ENCODE assay signal across 22 cellular contexts in the genomic region with DNA sequence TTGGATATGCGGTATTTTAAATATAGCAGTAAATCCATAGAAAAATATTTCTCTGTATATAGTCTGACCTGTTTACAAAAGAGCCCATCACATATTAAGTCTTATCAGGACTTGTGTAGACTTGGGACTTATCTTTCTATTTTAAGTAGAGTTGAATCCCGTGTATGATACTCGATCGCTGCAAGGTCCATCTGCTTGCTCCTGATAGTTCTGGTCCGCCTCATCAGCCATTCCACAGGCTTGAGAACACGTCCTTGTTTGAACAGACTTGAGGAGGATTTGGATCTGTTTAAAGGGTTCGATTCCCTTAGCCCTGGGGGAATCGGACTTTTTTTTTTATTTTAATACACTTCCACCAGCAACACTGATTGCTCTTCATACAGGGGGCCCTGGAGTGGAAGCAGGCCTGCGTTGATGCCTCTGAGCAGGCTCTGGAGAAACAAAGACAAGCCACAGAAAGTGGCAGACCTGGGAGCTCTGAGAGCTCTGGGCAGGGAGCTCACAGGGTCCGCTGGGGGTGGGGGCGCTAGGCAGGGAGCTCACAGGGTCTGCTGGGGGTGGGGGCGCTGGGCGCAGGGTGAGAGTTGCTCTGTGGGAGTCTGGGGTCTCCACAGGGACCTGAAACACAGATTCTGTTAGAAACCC.
A peak's percentile ranks its signal among the peaks of the same experiment; 100 is the strongest.
DNase-seq lines count a peak whose midpoint lies in the region; ATAC-seq, FAIRE-seq and TF ChIP-seq lines count a peak whose summit lies in the region.
"Had no signal": no experiment of that assay in that cellular context is flagged by ENCODE, and none has a peak within 500 bp of the region (broad histone marks: within the 10 kb centered on the region; RNA-seq: fewer than 3 reads in every experiment).

No MANE protein-coding gene starts in this region.

- H4K20me1 ChIP-seq in K562 (replicated peaks; ENCODE audit: control insufficient read depth, insufficient read depth, low read length): no peaks in the 10 kb centered on the region

- no peaks in the 10 kb centered on the region for H3K27me3 Mint-ChIP-seq in stimulated activated naive CD8-positive, alpha-beta T cell treated with anti-CD3 and anti-CD28 coated beads, Interleukin-15, amount 100 ng/mL, for 72 hours
- no peaks in the 10 kb centered on the region for H3K27me3 Mint-ChIP-seq in mesothelial cell of epicardium (ENCODE audit: low read depth)
- H3K27me3 Mint-ChIP-seq in type B pancreatic cell: no peaks in the 10 kb centered on the region

- H2AFZ ChIP-seq in K562 (ENCODE audit: low read depth, low read length): no peak overlapping the region

- WGBS in K562 (ENCODE audit: insufficient coverage, low coverage, missing lambda C conversion rate): under 1% methylated on average over 11 of the region's 13 CpGs

- H3K9me3 ChIP-seq in K562 (replicated peaks; ENCODE audit: control insufficient read depth, insufficient read depth, low read depth, low read length): no peaks in the 10 kb centered on the region
- H3K9me3 ChIP-seq: colonic mucosa, SJSA1, thyroid gland had no signal

- H3K27ac Mint-ChIP-seq in stimulated activated naive CD8-positive, alpha-beta T cell treated with anti-CD3 and anti-CD28 coated beads, Interleukin-15, amount 100 ng/mL, for 72 hours: peak overlapping the region in 1 of 2 donors; percentile 78
- H3K27ac Mint-ChIP-seq in mesothelial cell of epicardium (peak overlapping the region; percentile 3), type B pancreatic cell (no peak overlapping the region)
- H3K27ac Mint-ChIP-seq: IgD-negative memory B cell had no signal

- ATAC-seq in stimulated activated naive CD8-positive, alpha-beta T cell treated with anti-CD3 and anti-CD28 coated beads, Interleukin-15, amount 100 ng/mL, for 72 hours: peak; percentile 63
- no peak for ATAC-seq in stimulated activated naive CD8-positive, alpha-beta T cell treated with anti-CD3 and anti-CD28 coated beads, Interleukin-15, Interleukin-2, amounts not matched to agents 100 U/mL and 50 U/mL, for 24 hours
- ATAC-seq in K562 (no peak), GM21786 (IDR thresholded peaks at IDR 0.05; ENCODE audit: unreplicated experiment) (no peak), HG03469 (IDR thresholded peaks at IDR 0.05; ENCODE audit: unreplicated experiment) (no peak)

- H3K4me3 Mint-ChIP-seq in stimulated activated naive CD8-positive, alpha-beta T cell treated with anti-CD3 and anti-CD28 coated beads, Interleukin-15, amount 100 ng/mL, for 72 hours: peak overlapping the region; percentile 69
- H3K4me3 Mint-ChIP-seq in mesothelial cell of epicardium: no peak overlapping the region
- H3K4me3 Mint-ChIP-seq in type B pancreatic cell: no peak overlapping the region
- H3K4me3 Mint-ChIP-seq: IgD-negative memory B cell had no signal

- TF ChIP-seq EP300 in K562 (IDR thresholded peaks at IDR 0.05; ENCODE audit: low read length): no peak

- no peak for FAIRE-seq in K562 (lab: Jason Lieb, UNC)
- FAIRE-seq: endothelial cell of umbilical vein, G401.6 had no signal

- no peak for TF ChIP-seq CTCF in K562 (IDR thresholded peaks at IDR 0.05 in 2 of 3, conservative IDR thresholded peaks at IDR 0.05 in 1 of 3; ENCODE audit: insufficient read depth in 2 of 3, low read depth in 1 of 3, low read length in 3 of 3)
- no peak for TF ChIP-seq CTCF in mesothelial cell of epicardium (IDR thresholded peaks at IDR 0.05; ENCODE audit: unreplicated experiment)
- no peak for TF ChIP-seq CTCF in type B pancreatic cell (conservative IDR thresholded peaks at IDR 0.05)

- POLR2A ChIA-PET in K562 (lab: Yijun Ruan, JAX): interaction anchor here (0.6 to 0.7 kb wide), 2 partner anchors 107 to 327 kb away, joined by 3 to 4 read pairs; no protein-coding TSS in a partner anchor

- no peaks in the 10 kb centered on the region for H3K9me1 ChIP-seq in K562 (ENCODE audit: control insufficient read depth, insufficient read depth, low read length)

- H3K79me2 ChIP-seq in K562 (ENCODE audit: control insufficient read depth, insufficient read depth, low read length): no peaks in the 10 kb centered on the region

- intact Hi-C loops in K562 (cut with micrococcal nuclease): loop anchor here (10.0 kb wide), 1 partner anchor 56 kb away; no protein-coding TSS in a partner anchor

- TF ChIP-seq RAD21 in K562 (CRISPR knock-in tag; conservative IDR thresholded peaks at IDR 0.05 in 1 of 2, IDR thresholded peaks at IDR 0.05 in 1 of 2): no peak

- H3K9ac ChIP-seq in K562 (ENCODE audit: insufficient read depth in 1 of 2, low read depth in 2 of 2, low read length in 2 of 2): no peak overlapping the region

- H3K36me3 Mint-ChIP-seq in mesothelial cell of epicardium: peaks cover 3% of the 10 kb centered on the region
- peaks cover 4% of the 10 kb centered on the region for H3K36me3 Mint-ChIP-seq in type B pancreatic cell
- H3K36me3 Mint-ChIP-seq: IgD-negative memory B cell had no signal

- no peak overlapping the region for H3K4me3 ChIP-seq in K562
- H3K4me3 ChIP-seq: colonic mucosa, SJSA1, thyroid gland had no signal

- H3K4me1 Mint-ChIP-seq in stimulated activated naive CD8-positive, alpha-beta T cell treated with anti-CD3 and anti-CD28 coated beads, Interleukin-15, amount 100 ng/mL, for 72 hours: peaks cover 50% of the 10 kb centered on the region
- H3K4me1 Mint-ChIP-seq in mesothelial cell of epicardium: peaks cover 21% of the 10 kb centered on the region
- H3K4me1 Mint-ChIP-seq in type B pancreatic cell (ENCODE audit: unreplicated experiment): peaks cover 22% of the 10 kb centered on the region
- H3K4me1 Mint-ChIP-seq: IgD-negative memory B cell had no signal

- no peak for DNase-seq in stimulated activated naive CD8-positive, alpha-beta T cell treated with anti-CD3 and anti-CD28 coated beads, Interleukin-15, amount 100 ng/mL, for 72 hours
- DNase-seq in stimulated activated naive CD8-positive, alpha-beta T cell treated with anti-CD3 and anti-CD28 coated beads, Interleukin-15, Interleukin-2, amounts not matched to agents 100 U/mL and 50 U/mL, for 24 hours: no peak
- DNase-seq in K562 (ENCODE audit: extremely low read depth in 1 of 4, low spot score in 3 of 4): no peak
- no peak for DNase-seq in mesothelial cell of epicardium (ENCODE audit: low spot score in 2 of 2, unreplicated experiment in 2 of 2)
- peak; percentile 54 for DNase-seq in type B pancreatic cell (ENCODE audit: extremely low spot score, unreplicated experiment)
- no peak for DNase-seq in stimulated activated CD4-positive, alpha-beta T cell treated with anti-CD3 and anti-CD28 coated beads, Interleukin-2, amount 100 ng/mL, for 24 hours
- DNase-seq: activated CD4-positive, alpha-beta T cell treated with anti-CD3 and anti-CD28 coated beads, Interleukin-2, amount 50 U/mL, for 4 hours; activated naive CD4-positive, alpha-beta T cell treated with anti-CD3 and anti-CD28 coated beads, Interleukin-2, amount 50 U/mL, for 16 hours; activated T-cell treated with anti-CD3 and anti-CD28 coated beads, Interleukin-2, amount 50 U/mL, for 48 hours; colonic mucosa; MM.1S; NCI-H1436; NCI-H2227 treated with DMSO at 0.1 percent for 48 hours; occipital lobe; thyroid gland had no signal

- H3K27ac ChIP-seq in K562 (ENCODE audit: extremely low read depth, low read depth, low read length): no peak overlapping the region
- H3K27ac ChIP-seq: C4-2B, colonic mucosa, SJSA1, thyroid gland had no signal

- TF ChIP-seq POLR2A in K562 (conservative IDR thresholded peaks at IDR 0.05): no peak

- H3K36me3 ChIP-seq in K562 (ENCODE audit: control insufficient read depth, insufficient read depth, low read length): no peaks in the 10 kb centered on the region
- H3K36me3 ChIP-seq: colonic mucosa, SJSA1, thyroid gland had no signal

- in situ Hi-C loops in K562 (cut with MboI): no loop called here

- H3K4me1 ChIP-seq in K562 (replicated peaks in 1 of 2; ENCODE audit: control insufficient read depth in 2 of 2, insufficient read depth in 2 of 2, low read length in 2 of 2): no peaks in the 10 kb centered on the region
- H3K4me1 ChIP-seq: colonic mucosa had no signal

- no TSS peak for BruUV-seq in K562 (replicated peaks; lab: Mats Ljungman, UMichigan)

- no peaks in the 10 kb centered on the region for H3K9me3 Mint-ChIP-seq in stimulated activated naive CD8-positive, alpha-beta T cell treated with anti-CD3 and anti-CD28 coated beads, Interleukin-15, amount 100 ng/mL, for 72 hours
- H3K9me3 Mint-ChIP-seq in mesothelial cell of epicardium (no peaks in the 10 kb centered on the region), type B pancreatic cell (no peaks in the 10 kb centered on the region)
- H3K9me3 Mint-ChIP-seq: IgD-negative memory B cell had no signal

- peaks cover 14 to 30% of the 10 kb centered on the region in 2 experiments; a peak in 3 of 5 replicates for H3K27me3 ChIP-seq in K562 (ENCODE audit: control insufficient read depth in 2 of 2, insufficient read depth in 2 of 2, low read length in 2 of 2)
- H3K27me3 ChIP-seq: colonic mucosa, SJSA1, thyroid gland had no signal

- CTCF ChIA-PET in K562 (lab: Yijun Ruan, JAX; ENCODE audit: low intra/inter-chr PET ratio): interaction anchor here (0.7 kb wide), 1 partner anchor 857 kb away, joined by 3 read pairs; no protein-coding TSS in a partner anchor

- H3K4me2 ChIP-seq in K562 (ENCODE audit: insufficient read depth, low read length): no peak overlapping the region

TF ChIP-seq in K562, 482 proteins besides CTCF, POLR2A, EP300 and RAD21 (continues in another document):
- no peak for TF ChIP-seq HSF4 (CRISPR knock-in tag; IDR thresholded peaks at IDR 0.05; ENCODE audit: borderline replicate concordance)
- 0 out of 2 replicates have a peak, but pooled peaks have one; percentile 4 for TF ChIP-seq CBFA2T2 (conservative IDR thresholded peaks at IDR 0.05)
- TF ChIP-seq ILK (tag; IDR thresholded peaks at IDR 0.05; ENCODE audit: borderline replicate concordance, low read depth): no peak
- TF ChIP-seq ZNF316 (IDR thresholded peaks at IDR 0.05): no peak
- TF ChIP-seq FOSL1 (tag; conservative IDR thresholded peaks at IDR 0.05): no peak
- TF ChIP-seq XRCC4 (IDR thresholded peaks at IDR 0.05; ENCODE audit: extremely low read depth, insufficient read depth, insufficient read length): no peak
- TF ChIP-seq THRAP3 (IDR thresholded peaks at IDR 0.05; ENCODE audit: borderline replicate concordance): no peak
- TF ChIP-seq SREBF1 (IDR thresholded peaks at IDR 0.05; ENCODE audit: borderline replicate concordance, low read depth, low read length): no peak
- TF ChIP-seq TCF3 (CRISPR knock-in tag; IDR thresholded peaks at IDR 0.05): peak; percentile 17; the same call in 1 of the 2 replicates
- no peak for TF ChIP-seq CBX3 (IDR thresholded peaks at IDR 0.05; ENCODE audit: borderline replicate concordance in 1 of 2, low read length in 2 of 2)
- TF ChIP-seq TAL1 (IDR thresholded peaks at IDR 0.05): peak; percentile 51
- no peak for TF ChIP-seq TRIM28 (IDR thresholded peaks at IDR 0.05)
- TF ChIP-seq, protein P1, sequence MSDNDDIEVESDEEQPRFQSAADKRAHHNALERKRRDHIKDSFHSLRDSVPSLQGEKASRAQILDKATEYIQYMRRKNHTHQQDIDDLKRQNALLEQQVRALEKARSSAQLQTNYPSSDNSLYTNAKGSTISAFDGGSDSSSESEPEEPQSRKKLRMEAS (CRISPR knock-in tag; IDR thresholded peaks at IDR 0.05): no peak

Comparison
In these comparisons a context has a peak if more than half of its experiments do, and no peak if none do; other contexts are left out.
1. H3K4me3 Mint-ChIP-seq: peak in stimulated activated naive CD8-positive, alpha-beta T cell treated with anti-CD3 and anti-CD28 coated beads, Interleukin-15, amount 100 ng/mL, for 72 hours (2 of 2); none in mesothelial cell of epicardium (single experiment) and type B pancreatic cell (single experiment).